ENCODE assay signal across 20 cellular contexts in the genomic region with DNA sequence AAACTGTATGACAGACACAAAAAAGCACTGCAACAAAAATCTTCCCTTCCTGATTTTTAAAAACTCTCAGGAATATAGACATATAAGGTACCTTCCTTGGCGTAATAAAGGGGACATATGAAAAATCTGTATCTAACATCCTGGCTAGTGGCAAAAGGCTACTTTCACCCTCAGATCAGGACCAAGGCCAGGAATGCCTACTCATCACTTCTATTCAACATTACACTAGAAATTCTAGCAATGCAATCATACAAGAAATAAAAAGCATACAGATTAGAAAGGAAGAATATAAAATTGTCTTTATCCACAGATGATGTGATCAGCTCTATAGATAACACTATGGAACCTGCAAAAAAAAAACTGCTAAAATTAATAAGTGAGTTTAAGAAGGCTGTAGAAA.
DNase-seq lines count a peak whose midpoint lies in the region; ATAC-seq, FAIRE-seq and TF ChIP-seq lines count a peak whose summit lies in the region.
"Had no signal": no experiment of that assay in that cellular context is flagged by ENCODE, and none has a peak within 500 bp of the region (broad histone marks: within the 10 kb centered on the region; RNA-seq: fewer than 3 reads in every experiment).

No MANE protein-coding gene starts in this region.

- H3K36me3 Mint-ChIP-seq in brain (peaks cover 48% of the 10 kb centered on the region), nephron (ENCODE audit: low read depth) (peaks cover 25% of the 10 kb centered on the region)
- H3K36me3 Mint-ChIP-seq: IgD-negative memory B cell had no signal

- no peaks in the 10 kb centered on the region for H3K9me3 Mint-ChIP-seq in brain
- no peaks in the 10 kb centered on the region for H3K9me3 Mint-ChIP-seq in nephron
- H3K9me3 Mint-ChIP-seq: CD4-positive, CD25-positive, alpha-beta regulatory T cell had no signal

- CTCF ChIA-PET in A549 (lab: Yijun Ruan, JAX) = no interaction called here

- no peaks in the 10 kb centered on the region for H3K27me3 ChIP-seq in testis
- H3K27me3 ChIP-seq: BE2C had no signal

- no peak overlapping the region for H3K27ac ChIP-seq in A549
- no peak overlapping the region for H3K27ac ChIP-seq in testis
- H3K27ac ChIP-seq: HL-60 had no signal

- H3K27ac Mint-ChIP-seq in brain (peak overlapping the region in 4 of 5 experiments; percentile 7 to 72 (median 32)), nephron (peak overlapping the region in 2 of 3 experiments; percentile 25 to 33)

- H3K27me3 Mint-ChIP-seq in brain = peaks cover 6% of the 10 kb centered on the region
- no peaks in the 10 kb centered on the region for H3K27me3 Mint-ChIP-seq in nephron (ENCODE audit: low read depth)
- H3K27me3 Mint-ChIP-seq: CD4-positive, CD25-positive, alpha-beta regulatory T cell; IgD-negative memory B cell had no signal

- TF ChIP-seq EP300 in A549 (IDR thresholded peaks at IDR 0.05) = no peak

- TF ChIP-seq POLR2A in A549 (IDR thresholded peaks at IDR 0.05; ENCODE audit: low read length) = no peak
- no peak for TF ChIP-seq POLR2A in H54 (IDR thresholded peaks at IDR 0.05; ENCODE audit: low read depth, low read length)
- TF ChIP-seq POLR2A in testis (IDR thresholded peaks at IDR 0.05) = no peak

- no peak for TF ChIP-seq RAD21 in A549 (conservative IDR thresholded peaks at IDR 0.05 in 1 of 2, IDR thresholded peaks at IDR 0.05 in 1 of 2)

- H3K4me3 Mint-ChIP-seq in brain (peak overlapping the region in 1 of 5 experiments; percentile 7), nephron (no peak overlapping the region)
- H3K4me3 Mint-ChIP-seq: CD4-positive, CD25-positive, alpha-beta regulatory T cell; IgD-negative memory B cell had no signal

- DNase-seq in A549 (ENCODE audit: low read depth in 1 of 2, low spot score in 1 of 2) = no peak
- no peak for DNase-seq in H54 (ENCODE audit: insufficient read length, low spot score)
- DNase-seq in foreskin fibroblast = no peak
- no peak for DNase-seq in testis
- DNase-seq: ACHN; BE2C; C1 segment of cervical spinal cord; Caco-2; CD4-positive, CD25-positive, alpha-beta regulatory T cell; DMS153; DMS79 treated with DMSO at 0.1 percent for 48 hours; GF-D8; KG1 had no signal

- H3K4me2 ChIP-seq in A549 = no peak overlapping the region

- intact Hi-C loops in testis (cut with DNase I; ENCODE audit: low total_unique reads) = no loop called here

- TF ChIP-seq CTCF in A549 (IDR thresholded peaks at IDR 0.05) (no peak), brain (conservative IDR thresholded peaks at IDR 0.05) (no peak), nephron (IDR thresholded peaks at IDR 0.05; ENCODE audit: unreplicated experiment in 3 of 3) (no peak), foreskin fibroblast (IDR thresholded peaks at IDR 0.05; ENCODE audit: low read depth, low read length) (no peak), testis (IDR thresholded peaks at IDR 0.05) (no peak)

- no peak for ATAC-seq in A549
- no peak for ATAC-seq in HG02759 (IDR thresholded peaks at IDR 0.05; ENCODE audit: unreplicated experiment)

- WGBS in A549 (ENCODE audit: missing lambda C conversion rate) = 96% methylated on average over 1 of the region's 1 CpG
- WGBS in testis, 2 donors = 97% methylated on average over 1 of the region's 1 CpG

- FAIRE-seq in A549 (lab: Jason Lieb, UNC) (no peak), H54 (lab: Jason Lieb, UNC) (peak; percentile 61)
- FAIRE-seq: H1 had no signal

- POLR2A ChIA-PET in A549 (lab: Yijun Ruan, JAX) = no interaction called here

- H3K36me3 ChIP-seq in testis (ENCODE audit: low read depth, missing control alignments) = no peaks in the 10 kb centered on the region
- H3K36me3 ChIP-seq: BE2C, HAP-1 had no signal

- H3K4me3 ChIP-seq in A549 = no peak overlapping the region
- H3K4me3 ChIP-seq in foreskin fibroblast (ENCODE audit: low read depth in 1 of 2, low read length in 2 of 2) = no peak overlapping the region
- no peak overlapping the region for H3K4me3 ChIP-seq in testis
- H3K4me3 ChIP-seq: HAP-1 had no signal

- H3K4me1 Mint-ChIP-seq in brain = peaks cover 7% of the 10 kb centered on the region
- H3K4me1 Mint-ChIP-seq in nephron = peaks cover 6% of the 10 kb centered on the region

- H3K4me1 ChIP-seq in A549 (peaks cover 17% of the 10 kb centered on the region; the same call in 2 of the 3 replicates), testis (no peaks in the 10 kb centered on the region)
- H3K4me1 ChIP-seq: BE2C, HAP-1 had no signal

- H3K9me3 ChIP-seq in A549 = no peaks in the 10 kb centered on the region
- H3K9me3 ChIP-seq in testis = no peaks in the 10 kb centered on the region
- H3K9me3 ChIP-seq: BE2C, Caco-2, HAP-1 had no signal

TF ChIP-seq in A549, 52 proteins besides CTCF, POLR2A, EP300 and RAD21:
- TF ChIP-seq ZNF302 (CRISPR knock-in tag; IDR thresholded peaks at IDR 0.05) (no peak), NR3C1 (IDR thresholded peaks at IDR 0.05) (no peak), CEBPB (IDR thresholded peaks at IDR 0.05) (no peak), HOXB13 (CRISPR knock-in tag; IDR thresholded peaks at IDR 0.05; ENCODE audit: low read depth) (no peak), MAFK (IDR thresholded peaks at IDR 0.05; ENCODE audit: partially characterized antibody) (peak; percentile 59)
- TF ChIP-seq, protein P1, sequence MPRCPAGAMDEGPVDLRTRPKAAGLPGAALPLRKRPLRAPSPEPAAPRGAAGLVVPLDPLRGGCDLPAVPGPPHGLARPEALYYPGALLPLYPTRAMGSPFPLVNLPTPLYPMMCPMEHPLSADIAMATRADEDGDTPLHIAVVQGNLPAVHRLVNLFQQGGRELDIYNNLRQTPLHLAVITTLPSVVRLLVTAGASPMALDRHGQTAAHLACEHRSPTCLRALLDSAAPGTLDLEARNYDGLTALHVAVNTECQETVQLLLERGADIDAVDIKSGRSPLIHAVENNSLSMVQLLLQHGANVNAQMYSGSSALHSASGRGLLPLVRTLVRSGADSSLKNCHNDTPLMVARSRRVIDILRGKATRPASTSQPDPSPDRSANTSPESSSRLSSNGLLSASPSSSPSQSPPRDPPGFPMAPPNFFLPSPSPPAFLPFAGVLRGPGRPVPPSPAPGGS (IDR thresholded peaks at IDR 0.05) = no peak
- TF ChIP-seq, protein P2, sequence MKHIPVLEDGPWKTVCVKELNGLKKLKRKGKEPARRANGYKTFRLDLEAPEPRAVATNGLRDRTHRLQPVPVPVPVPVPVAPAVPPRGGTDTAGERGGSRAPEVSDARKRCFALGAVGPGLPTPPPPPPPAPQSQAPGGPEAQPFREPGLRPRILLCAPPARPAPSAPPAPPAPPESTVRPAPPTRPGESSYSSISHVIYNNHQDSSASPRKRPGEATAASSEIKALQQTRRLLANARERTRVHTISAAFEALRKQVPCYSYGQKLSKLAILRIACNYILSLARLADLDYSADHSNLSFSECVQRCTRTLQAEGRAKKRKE (CRISPR knock-in tag; IDR thresholded peaks at IDR 0.05; ENCODE audit: low read depth) = no peak
